8 cellular contexts compared by ENCODE assay signal in genomic region chr11:67269401-67270255, GRCh38.
DNase-seq lines count a peak whose midpoint lies in the region; ATAC-seq and TF ChIP-seq lines count a peak whose summit lies in the region.

No MANE protein-coding gene starts in this region.

- no peak for TF ChIP-seq CTCF in MM.1S (IDR thresholded peaks at IDR 0.05; ENCODE audit: low read length)

- H3K36me3 ChIP-seq in MM.1S (replicated peaks; ENCODE audit: insufficient read depth, low read length) (no peaks in the 10 kb centered on the region; the same call in 1 of the 2 replicates), muscle layer of colon (ENCODE audit: insufficient read depth, low read length) (no peaks in the 10 kb centered on the region)

- DNase-seq in AML-193 (lab: John Stamatoyannopoulos, UW) (peak; percentile 32 to 38), MM.1S (no peak), retina (no peak), NCI-H510A treated with DMSO at 0.1 percent for 48 hours (lab: John Stamatoyannopoulos, UW) (no peak), NCI-H1048 (lab: John Stamatoyannopoulos, UW) (no peak)

- peaks cover 62% of the 10 kb centered on the region for H3K4me1 ChIP-seq in MM.1S (ENCODE audit: low read length)
- H3K4me1 ChIP-seq in muscle layer of colon (ENCODE audit: insufficient read depth, low read length): peaks cover 73% of the 10 kb centered on the region

- H3K9me3 ChIP-seq in MM.1S (replicated peaks; ENCODE audit: insufficient read depth, low read length): no peaks in the 10 kb centered on the region
- H3K9me3 ChIP-seq in muscle layer of colon (ENCODE audit: low read length): no peaks in the 10 kb centered on the region

- peak overlapping the region; percentile 90 for H3K4me2 ChIP-seq in MM.1S (ENCODE audit: low read depth, low read length)

- H3K27me3 ChIP-seq in MM.1S (replicated peaks; ENCODE audit: insufficient read depth, low read length) (no peaks in the 10 kb centered on the region), muscle layer of colon (ENCODE audit: control insufficient read depth in 1 of 2, insufficient read depth in 2 of 2, low read length in 2 of 2) (no peaks in the 10 kb centered on the region)

- H3K79me2 ChIP-seq in MM.1S (ENCODE audit: low read length): peaks cover 87% of the 10 kb centered on the region

- peak overlapping the region; percentile 94; the same call in 1 of the 2 replicates for H3K27ac ChIP-seq in MM.1S (ENCODE audit: low read length)
- peak overlapping the region; percentile 85 for H3K27ac ChIP-seq in cingulate gyrus (ENCODE audit: low read depth, low read length)
- H3K27ac ChIP-seq in muscle layer of colon (ENCODE audit: low read depth, low read length): peak overlapping the region; percentile 57

- peak overlapping the region; percentile 81 for H3K4me3 ChIP-seq in MM.1S (ENCODE audit: low read length)
- peak overlapping the region in 1 of 2 donors; percentile 45 for H3K4me3 ChIP-seq in muscle layer of colon (ENCODE audit: low read depth in 1 of 2, low read length in 2 of 2)

- peaks cover 20% of the 10 kb centered on the region for H3F3A ChIP-seq in MM.1S (ENCODE audit: insufficient read depth, low read length)

- H2AFZ ChIP-seq in MM.1S (ENCODE audit: low read length): no peak overlapping the region

- no peak for ATAC-seq in GM18909 (IDR thresholded peaks at IDR 0.05; ENCODE audit: poor library complexity, unreplicated experiment)

- peaks cover 45% of the 10 kb centered on the region for H4K20me1 ChIP-seq in MM.1S (ENCODE audit: insufficient read depth, low read length)

- peak overlapping the region; percentile 92; the same call in 1 of the 2 replicates for H3K9ac ChIP-seq in MM.1S (ENCODE audit: low read length)
- H3K9ac ChIP-seq in muscle layer of colon (ENCODE audit: low read length): peak overlapping the region; percentile 53

- no peaks in the 10 kb centered on the region for H3K9me2 ChIP-seq in MM.1S (replicated peaks; ENCODE audit: insufficient read depth, low read length)

Comparison
In these comparisons a context has a peak if more than half of its experiments do, and no peak if none do; other contexts are left out.
1. DNase-seq: peak in AML-193 (2 of 2); none in MM.1S (single experiment), retina (single experiment), NCI-H510A treated with DMSO at 0.1 percent for 48 hours (single experiment) and NCI-H1048 (single experiment).
2. Peak in every context shown above with its lines, with median percentiles within 50 percentile points of each other: H3K27ac ChIP-seq.